8 cellular contexts compared by ENCODE assay signal in genomic region chr12:24045816-24046257, GRCh38.
DNase-seq lines count a peak whose midpoint lies in the region; ATAC-seq lines count a peak whose summit lies in the region.

No MANE protein-coding gene starts in this region.

- H3K4me1 ChIP-seq in mesodermal cell (ENCODE audit: control insufficient read depth, insufficient read depth, low read length, poor library complexity, severe bottlenecking), result no peaks in the 10 kb centered on the region

- no peak overlapping the region for H3K4me3 ChIP-seq in mesodermal cell (ENCODE audit: extremely low read depth, insufficient read depth, low read length, poor library complexity, severe bottlenecking)

- H3K4me1 Mint-ChIP-seq in T-helper 2 cell treated with Interferon-gamma antibody and Interleukin-4, amounts not matched to agents 5 μg/mL and 100 μg/mL, for 36 hours (ENCODE audit: low read depth), result peaks cover 4% of the 10 kb centered on the region
- H3K4me1 Mint-ChIP-seq in activated T-cell treated with anti-CD3 and anti-CD28 coated beads, Interleukin-2, amount 50 U/mL, for 4 hours (ENCODE audit: low read depth), result peaks cover 2% of the 10 kb centered on the region

- peak overlapping the region; percentile 26 for H3K27ac ChIP-seq in mesodermal cell (ENCODE audit: low read depth, low read length, severe bottlenecking)

- DNase-seq in COLO829 (ENCODE audit: low spot score) (peak; percentile 61), NOMO-1 treated with DMSO at 0.1 percent for 48 hours (lab: John Stamatoyannopoulos, UW; ENCODE audit: unreplicated experiment) (peak; percentile 62), dermis blood vessel endothelial cell (peak; percentile 60), Ammon's horn (ENCODE audit: low spot score) (no peak)
- DNase-seq in T-helper 2 cell treated with Interferon-gamma antibody and Interleukin-4, amounts not matched to agents 5 μg/mL and 100 μg/mL, for 36 hours (ENCODE audit: low spot score), result no peak
- no peak for DNase-seq in activated T-cell treated with anti-CD3 and anti-CD28 coated beads, Interleukin-2, amount 50 U/mL, for 4 hours

- peaks cover 13% of the 10 kb centered on the region for H3K9me3 Mint-ChIP-seq in T-helper 2 cell treated with Interferon-gamma antibody and Interleukin-4, amounts not matched to agents 5 μg/mL and 100 μg/mL, for 36 hours
- H3K9me3 Mint-ChIP-seq in activated T-cell treated with anti-CD3 and anti-CD28 coated beads, Interleukin-2, amount 50 U/mL, for 4 hours, result peaks cover 10% of the 10 kb centered on the region

- no peaks in the 10 kb centered on the region for H3K36me3 ChIP-seq in mesodermal cell (ENCODE audit: control insufficient read depth, insufficient read depth, low read length)

- peaks cover 4% of the 10 kb centered on the region for H3K9me3 ChIP-seq in mesodermal cell (ENCODE audit: control insufficient read depth, low read length)

- no peak overlapping the region for H3K4me3 Mint-ChIP-seq in T-helper 2 cell treated with Interferon-gamma antibody and Interleukin-4, amounts not matched to agents 5 μg/mL and 100 μg/mL, for 36 hours
- H3K4me3 Mint-ChIP-seq in activated T-cell treated with anti-CD3 and anti-CD28 coated beads, Interleukin-2, amount 50 U/mL, for 4 hours, result no peak overlapping the region

- no peaks in the 10 kb centered on the region for H3K36me3 Mint-ChIP-seq in T-helper 2 cell treated with Interferon-gamma antibody and Interleukin-4, amounts not matched to agents 5 μg/mL and 100 μg/mL, for 36 hours (ENCODE audit: low read depth)
- no peaks in the 10 kb centered on the region for H3K36me3 Mint-ChIP-seq in activated T-cell treated with anti-CD3 and anti-CD28 coated beads, Interleukin-2, amount 50 U/mL, for 4 hours (ENCODE audit: insufficient read depth)

- H3K27ac Mint-ChIP-seq in T-helper 2 cell treated with Interferon-gamma antibody and Interleukin-4, amounts not matched to agents 5 μg/mL and 100 μg/mL, for 36 hours, result no peak overlapping the region

- ATAC-seq in HG02973 (IDR thresholded peaks at IDR 0.05; ENCODE audit: unreplicated experiment), result no peak
- no peak for ATAC-seq in activated T-cell treated with anti-CD3 and anti-CD28 coated beads, Interleukin-2, amount 50 U/mL, for 4 hours

- WGBS in mesodermal cell (ENCODE audit: insufficient coverage in 2 of 2), 2 experiments, result 86 to 93% methylated on average over 1 to 5 of the region's 5 CpGs

- no peaks in the 10 kb centered on the region for H3K27me3 Mint-ChIP-seq in T-helper 2 cell treated with Interferon-gamma antibody and Interleukin-4, amounts not matched to agents 5 μg/mL and 100 μg/mL, for 36 hours (ENCODE audit: low read depth)
- no peaks in the 10 kb centered on the region for H3K27me3 Mint-ChIP-seq in activated T-cell treated with anti-CD3 and anti-CD28 coated beads, Interleukin-2, amount 50 U/mL, for 4 hours (ENCODE audit: low read depth)

Comparison
In these comparisons a context has a peak if more than half of its experiments do, and no peak if none do; other contexts are left out.
1. DNase-seq: peak in COLO829 (single experiment), NOMO-1 treated with DMSO at 0.1 percent for 48 hours (single experiment) and dermis blood vessel endothelial cell (single experiment); none in T-helper 2 cell treated with Interferon-gamma antibody and Interleukin-4, amounts not matched to agents 5 μg/mL and 100 μg/mL, for 36 hours (single experiment), Ammon's horn (single experiment) and activated T-cell treated with anti-CD3 and anti-CD28 coated beads, Interleukin-2, amount 50 U/mL, for 4 hours (single experiment).